In genomic region chr7:45315512-45315911, GRCh38 we compare ENCODE assay signal across 1 cellular context.
DNase-seq lines count a peak whose midpoint lies in the region; TF ChIP-seq lines count a peak whose summit lies in the region.
"Not testable (repeated sequence)": the region's sequence is repeated elsewhere in the genome, so short reads cannot be mapped to it uniquely, and the experiment has no call there.

No MANE protein-coding gene starts in this region.

- H3K4me1 Mint-ChIP-seq in osteocyte (ENCODE audit: unreplicated experiment) = not testable (repeated sequence)

- not testable (repeated sequence) for H3K27me3 Mint-ChIP-seq in osteocyte (ENCODE audit: unreplicated experiment)

- TF ChIP-seq CTCF in osteocyte (IDR thresholded peaks at IDR 0.05) = not testable (repeated sequence)

- H3K4me3 Mint-ChIP-seq in osteocyte (ENCODE audit: unreplicated experiment) = not testable (repeated sequence)

- peaks cover 15% of the 10 kb centered on the region for H3K9me3 Mint-ChIP-seq in osteocyte (ENCODE audit: unreplicated experiment)

- H3K36me3 Mint-ChIP-seq in osteocyte (ENCODE audit: unreplicated experiment) = not testable (repeated sequence)

- H3K27ac Mint-ChIP-seq in osteocyte (ENCODE audit: unreplicated experiment) = not testable (repeated sequence)

- DNase-seq in osteocyte (ENCODE audit: extremely low spot score, unreplicated experiment) = peak; percentile 78
